ENCODE assay signal across 16 cellular contexts in the genomic region with DNA sequence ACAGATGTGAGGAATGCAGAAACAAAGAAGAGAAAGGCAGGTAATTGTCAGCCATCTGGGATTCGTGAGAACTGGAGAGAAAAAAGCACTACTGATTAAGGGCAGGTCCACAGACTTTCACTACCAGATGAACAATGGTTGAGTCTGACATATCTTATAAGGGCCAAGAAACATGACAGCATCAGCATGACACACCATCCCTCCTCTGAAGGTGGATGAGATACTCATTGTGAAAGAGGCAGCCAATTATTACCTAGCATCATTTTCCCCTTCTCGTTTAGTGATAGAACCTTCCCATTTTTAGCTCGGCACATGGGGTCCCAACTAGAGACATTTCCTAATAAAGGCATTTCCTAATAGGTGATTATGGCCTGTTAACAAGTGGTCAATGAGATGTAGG. TPM values are rescaled to one million over a fixed set of nuclear protein-coding genes. Genes with fewer than 3 reads are reported as not detected.
DNase-seq lines count a peak whose midpoint lies in the region; FAIRE-seq and TF ChIP-seq lines count a peak whose summit lies in the region.
"Had no signal": no experiment of that assay in that cellular context is flagged by ENCODE, and none has a peak within 500 bp of the region (broad histone marks: within the 10 kb centered on the region; RNA-seq: fewer than 3 reads in every experiment).

No MANE protein-coding gene starts in this region.

- H3K9ac ChIP-seq in keratinocyte (ENCODE audit: control insufficient read depth, extremely low read depth, insufficient read depth, low read length): peak overlapping the region; percentile 59

- no peak for FAIRE-seq in keratinocyte (lab: Jason Lieb, UNC)
- FAIRE-seq: HepG2, pancreas had no signal

- peak overlapping the region; percentile 78 for H2AFZ ChIP-seq in keratinocyte (ENCODE audit: control insufficient read depth, low read length)

- H3K4me3 ChIP-seq in keratinocyte (ENCODE audit: control insufficient read depth in 2 of 3, extremely low read depth in 1 of 3, insufficient read depth in 2 of 3, low read depth in 1 of 3, low read length in 3 of 3): peak overlapping the region in 2 of 3 experiments; percentile 12 to 39
- H3K4me3 ChIP-seq: pancreas, tibial artery had no signal

- H3K4me1 ChIP-seq in keratinocyte (ENCODE audit: control insufficient read depth, extremely low read depth, insufficient read depth, low read length): peaks cover 27% of the 10 kb centered on the region
- H3K4me1 ChIP-seq: pancreas had no signal

- peaks cover 5% of the 10 kb centered on the region for H3K4me1 Mint-ChIP-seq in chondrocyte (ENCODE audit: low read depth)
- H3K4me1 Mint-ChIP-seq: activated CD4-positive, alpha-beta T cell treated with anti-CD3 and anti-CD28 coated beads, Interleukin-2, amount 10 ng/mL, durations not matched to agents 24 days and 14 days; T-cell had no signal

- POLR2A ChIA-PET in RWPE1 (lab: Yijun Ruan, JAX; ENCODE audit: low non-redundant PET): no interaction called here

- CTCF ChIA-PET in RWPE1 (lab: Yijun Ruan, JAX): interaction anchor here (0.9 to 2.1 kb wide), 2 partner anchors 61 to 151 kb away, joined by 4 to 5 read pairs; no protein-coding TSS in a partner anchor

- H3K9me1 ChIP-seq in keratinocyte (ENCODE audit: control insufficient read depth, extremely low read depth, insufficient read depth, low read length): no peaks in the 10 kb centered on the region

- H3K36me3 ChIP-seq in keratinocyte (ENCODE audit: control insufficient read depth in 2 of 2, extremely low read depth in 1 of 2, insufficient read depth in 2 of 2, low read length in 2 of 2): no peaks in the 10 kb centered on the region
- H3K36me3 ChIP-seq: pancreas, tibial artery had no signal

- no peak overlapping the region for H3K27ac Mint-ChIP-seq in chondrocyte (ENCODE audit: unreplicated experiment)
- H3K27ac Mint-ChIP-seq: activated CD4-positive, alpha-beta T cell treated with anti-CD3 and anti-CD28 coated beads, Interleukin-2, amount 10 ng/mL, durations not matched to agents 24 days and 14 days; T-cell had no signal

- no peaks in the 10 kb centered on the region for H3K9me3 Mint-ChIP-seq in chondrocyte (ENCODE audit: low read depth)
- H3K9me3 Mint-ChIP-seq: activated CD4-positive, alpha-beta T cell treated with anti-CD3 and anti-CD28 coated beads, Interleukin-2, amount 10 ng/mL, durations not matched to agents 24 days and 14 days; T-cell had no signal

- H3K27me3 ChIP-seq in keratinocyte (ENCODE audit: control insufficient read depth, extremely low read depth, insufficient read depth, low read length): no peaks in the 10 kb centered on the region
- H3K27me3 ChIP-seq: pancreas, tibial artery had no signal

- DNase-seq in AG20443 (ENCODE audit: low spot score): peak; percentile 24
- DNase-seq in HCEC 1CT: peak; percentile 33
- DNase-seq in RWPE1 (ENCODE audit: low spot score): peak; percentile 61
- DNase-seq in keratinocyte (ENCODE audit: low read depth, low spot score): no peak
- no peak for DNase-seq in chondrocyte (ENCODE audit: low spot score)
- DNase-seq in NCI-H1436 (lab: John Stamatoyannopoulos, UW): no peak
- no peak for DNase-seq in dermis blood vessel endothelial cell
- no peak for DNase-seq in DMS153 treated with DMSO at 0.1 percent for 48 hours (lab: John Stamatoyannopoulos, UW; ENCODE audit: unreplicated experiment)
- DNase-seq: activated CD4-positive, alpha-beta T cell treated with anti-CD3 and anti-CD28 coated beads, Interleukin-2, amount 10 ng/mL, durations not matched to agents 24 days and 14 days; effector CD8-positive, alpha-beta T cell; glutamatergic neuron; NCI-H1092; pancreas; T-cell; tibial artery had no signal

- H3K4me3 Mint-ChIP-seq in chondrocyte (ENCODE audit: unreplicated experiment): no peak overlapping the region
- H3K4me3 Mint-ChIP-seq: activated CD4-positive, alpha-beta T cell treated with anti-CD3 and anti-CD28 coated beads, Interleukin-2, amount 10 ng/mL, durations not matched to agents 24 days and 14 days; T-cell had no signal

- TF ChIP-seq CTCF in RWPE1 (conservative IDR thresholded peaks at IDR 0.05; ENCODE audit: low read depth) (no peak), keratinocyte (optimal IDR thresholded peaks at IDR 0.05 in 1 of 3, IDR thresholded peaks at IDR 0.05 in 1 of 3, conservative IDR thresholded peaks at IDR 0.05 in 1 of 3; ENCODE audit: extremely low read depth in 1 of 3, insufficient read depth in 2 of 3, low read length in 3 of 3) (no peak), chondrocyte (IDR thresholded peaks at IDR 0.05) (no peak)

- no peaks in the 10 kb centered on the region for H3K79me2 ChIP-seq in keratinocyte (ENCODE audit: control insufficient read depth, insufficient read depth, low read length)

- dilution Hi-C loops in keratinocyte (cut with MboI; ENCODE audit: extremely low pct_ligation_motif_present, low sequenced_read_pairs): no loop called here

- H3K36me3 Mint-ChIP-seq in chondrocyte (ENCODE audit: low read depth): no peaks in the 10 kb centered on the region
- H3K36me3 Mint-ChIP-seq: T-cell had no signal

- no peaks in the 10 kb centered on the region for H3K9me3 ChIP-seq in keratinocyte (ENCODE audit: control insufficient read depth, low read depth, low read length)
- H3K9me3 ChIP-seq: pancreas, tibial artery had no signal

- peak overlapping the region; percentile 51 for H3K27ac ChIP-seq in RWPE1
- H3K27ac ChIP-seq in keratinocyte (ENCODE audit: control insufficient read depth, insufficient read depth, low read length): peak overlapping the region; percentile 93
- H3K27ac ChIP-seq: pancreas, tibial artery had no signal

- peaks cover 4% of the 10 kb centered on the region for H3K27me3 Mint-ChIP-seq in chondrocyte (ENCODE audit: low read depth)

- no peaks in the 10 kb centered on the region for H4K20me1 ChIP-seq in keratinocyte (ENCODE audit: control insufficient read depth, extremely low read depth, insufficient read depth, low read length)

- peak overlapping the region; percentile 75 for H3K4me2 ChIP-seq in keratinocyte (ENCODE audit: control insufficient read depth, extremely low read depth, insufficient read depth, low read depth, low read length)

RNA-seq across cellular contexts. Expression of a gene that starts 19.2 kb away (rescaled TPM):
- 99.8 to 119 TPM (median 117 TPM) in 3 replicates for polyA plus RNA-seq in keratinocyte
- polyA plus RNA-seq in keratinocyte (2011; ENCODE audit: low read depth): 34.1 TPM
- polyA plus RNA-seq in keratinocyte (2011; cell fraction: cytosol; rRNA removed): 24.7 and 50.5 TPM in 2 replicates
- polyA plus RNA-seq in keratinocyte (2011; cell fraction: nucleus; rRNA removed): 132 and 150 TPM in 2 replicates
- 32.0 and 81.0 TPM in 2 replicates for polyA plus RNA-seq in keratinocyte (2012; ENCODE audit: low replicate concordance)
- polyA minus RNA-seq in keratinocyte: 224 to 424 TPM (median 361 TPM) in 3 replicates
- 122 TPM for polyA minus RNA-seq in keratinocyte (2011; cell fraction: cytosol; rRNA and poly(A)+ RNA removed)
- 390 and 658 TPM in 2 replicates for polyA minus RNA-seq in keratinocyte (2011; cell fraction: nucleus; rRNA and poly(A)+ RNA removed)
- total RNA-seq in chondrocyte: 22.0 to 25.1 TPM (median 23.6 TPM) in 3 replicates
- total RNA-seq in dermis blood vessel endothelial cell: 66.4 and 113 TPM in 2 replicates

Comparison
In these comparisons a context has a peak if more than half of its experiments do, and no peak if none do; other contexts are left out.
1. DNase-seq: peak in AG20443 (single experiment), HCEC 1CT (single experiment) and RWPE1 (single experiment); none in keratinocyte (single experiment), chondrocyte (single experiment), NCI-H1436 (single experiment), dermis blood vessel endothelial cell (single experiment) and DMS153 treated with DMSO at 0.1 percent for 48 hours (single experiment).